In genomic region chr18:9876867-9877654, GRCh38 we compare ENCODE assay signal across 1 cellular context.
TF ChIP-seq lines count a peak whose summit lies in the region.

No MANE protein-coding gene starts in this region.

TF ChIP-seq in A549, 52 proteins besides CTCF, POLR2A, EP300 and RAD21:
- TF ChIP-seq HMGXB4 (CRISPR knock-in tag; IDR thresholded peaks at IDR 0.05; ENCODE audit: borderline replicate concordance): no peak
- TF ChIP-seq KDM5A (IDR thresholded peaks at IDR 0.05): no peak
- peak; percentile 46; the same call in 1 of the 2 replicates for TF ChIP-seq FOSL2 (IDR thresholded peaks at IDR 0.05)
- peak; percentile 81 for TF ChIP-seq FOSL2 (CRISPR knock-in tag; IDR thresholded peaks at IDR 0.05)
- peak; percentile 77 for TF ChIP-seq MAFK (IDR thresholded peaks at IDR 0.05; ENCODE audit: partially characterized antibody)
- no peak; the same call in 1 of the 2 replicates for TF ChIP-seq FOXS1 (CRISPR knock-in tag; IDR thresholded peaks at IDR 0.05)
- no peak for TF ChIP-seq PHF8 (IDR thresholded peaks at IDR 0.05; ENCODE audit: borderline replicate concordance, low read depth)
- TF ChIP-seq GATA3 (IDR thresholded peaks at IDR 0.05; ENCODE audit: borderline replicate concordance): peak; percentile 81; the same call in 1 of the 2 replicates
- TF ChIP-seq RARB (CRISPR knock-in tag; IDR thresholded peaks at IDR 0.05): no peak
- peak; percentile 59 to 70; a peak in 4 of 5 replicates for TF ChIP-seq JUN (IDR thresholded peaks at IDR 0.05)
- peak; percentile 54; the same call in 1 of the 2 replicates for TF ChIP-seq MAX (IDR thresholded peaks at IDR 0.05)
- no peak for TF ChIP-seq EHF (CRISPR knock-in tag; IDR thresholded peaks at IDR 0.05)
- TF ChIP-seq MYC (IDR thresholded peaks at IDR 0.05; ENCODE audit: borderline replicate concordance, low read length): peak; percentile 38; the same call in 1 of the 2 replicates
- TF ChIP-seq HOXB13 (CRISPR knock-in tag; IDR thresholded peaks at IDR 0.05; ENCODE audit: low read depth): peak; percentile 33; the same call in 1 of the 2 replicates
- TF ChIP-seq CEBPB (IDR thresholded peaks at IDR 0.05): peak; percentile 66 to 69; a peak in 3 of 4 replicates
- TF ChIP-seq SMC3 (IDR thresholded peaks at IDR 0.05): 0 out of 3 replicates have a peak, but pooled peaks have one; percentile 15
- TF ChIP-seq JUNB (IDR thresholded peaks at IDR 0.05): peak; percentile 70
